Comparison of ENCODE assay signal across 15 cellular contexts in the genomic region with DNA sequence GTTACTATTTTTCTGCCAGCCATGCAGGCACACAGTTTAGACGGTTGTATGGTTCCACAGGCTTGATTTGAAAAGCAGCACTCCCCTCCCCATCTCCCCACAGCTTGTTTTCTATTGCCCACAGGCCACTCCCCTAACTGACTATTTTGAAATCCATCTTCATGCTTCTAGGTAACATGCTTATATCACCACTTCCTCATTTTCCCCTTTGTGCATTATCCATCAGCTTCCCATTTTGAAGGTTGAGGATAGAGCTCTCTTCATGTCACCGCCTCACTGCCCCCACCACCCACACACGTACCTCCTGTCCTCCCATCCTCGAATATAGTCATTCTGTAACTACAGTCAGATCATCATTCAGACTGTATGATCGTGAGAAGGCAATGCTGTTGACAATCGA.
"Had no signal": no experiment of that assay in that cellular context is flagged by ENCODE, and none has a peak within 500 bp of the region (broad histone marks: within the 10 kb centered on the region; RNA-seq: fewer than 3 reads in every experiment).

No MANE protein-coding gene starts in this region.

- H3K27ac ChIP-seq: foreskin keratinocyte, left lung, pancreas, sigmoid colon had no signal

- H3K9me3 ChIP-seq: left lung, pancreas, sigmoid colon, spleen had no signal

- H3K36me3 ChIP-seq: left lung, pancreas, sigmoid colon, spleen had no signal

- H3K4me1 ChIP-seq: foreskin keratinocyte, left lung, pancreas, spleen had no signal

- ATAC-seq: activated CD4-positive, CD25-positive, alpha-beta regulatory T cell treated with anti-CD3 and anti-CD28 coated beads, Interleukin-2, amount 50 U/mL, for 24 hours; foreskin keratinocyte; left lung; naive thymus-derived CD4-positive, alpha-beta T cell; pancreas; stimulated activated naive CD8-positive, alpha-beta T cell treated with anti-CD3 and anti-CD28 coated beads, Interleukin-15, amount 100 ng/mL, for 72 hours had no signal

- H3K4me3 ChIP-seq: left lung, pancreas, sigmoid colon, spleen had no signal

- H3K27me3 ChIP-seq: foreskin keratinocyte, left lung, pancreas, sigmoid colon, spleen had no signal

- DNase-seq: activated naive CD4-positive, alpha-beta T cell; activated naive CD8-positive, alpha-beta T cell treated with anti-CD3 and anti-CD28 coated beads, Interleukin-2, amount 10 ng/mL, durations not matched to agents 7 days and 5 days; cerebellar nuclear complex; effector memory CD4-positive, alpha-beta T cell; foreskin keratinocyte; glutamatergic neuron; hypothalamus; kidney; left lung; naive thymus-derived CD4-positive, alpha-beta T cell; pancreas; sigmoid colon; spleen; stimulated activated naive CD8-positive, alpha-beta T cell treated with anti-CD3 and anti-CD28 coated beads, Interleukin-15, amount 100 ng/mL, for 72 hours had no signal

- FAIRE-seq: kidney, pancreas had no signal
